ENCODE assay signal across 27 cellular contexts in the genomic region with DNA sequence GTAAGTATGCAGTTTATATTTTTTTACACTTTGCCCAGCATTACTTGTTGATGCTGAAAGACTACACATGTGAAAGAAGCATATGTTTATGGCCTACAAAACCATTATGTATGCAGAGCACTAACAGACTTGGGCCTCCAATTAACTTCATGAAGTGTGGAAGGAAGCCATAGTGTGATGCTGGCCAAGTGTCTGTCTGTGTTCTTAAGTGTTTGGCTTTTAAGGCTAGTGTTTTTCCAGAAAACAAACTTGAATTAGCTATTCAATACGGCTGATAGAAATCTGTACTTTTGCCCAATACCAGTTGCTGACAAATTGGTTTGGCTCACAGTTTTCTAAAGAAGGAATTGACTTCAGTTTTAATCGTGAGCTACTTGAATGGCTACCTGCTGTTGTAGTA.
"Had no signal": no experiment of that assay in that cellular context is flagged by ENCODE, and none has a peak within 500 bp of the region (broad histone marks: within the 10 kb centered on the region; RNA-seq: fewer than 3 reads in every experiment).

No MANE protein-coding gene starts in this region.

- H3K4me3 Mint-ChIP-seq: activated CD4-positive, alpha-beta T cell treated with anti-CD3 and anti-CD28 coated beads, Interleukin-2, amount 10 ng/mL, durations not matched to agents 7 days and 5 days; activated CD8-positive, alpha-beta memory T cell treated with anti-CD3 and anti-CD28 coated beads, Interleukin-2, amount 10 ng/mL, durations not matched to agents 7 days and 5 days; activated CD8-positive, alpha-beta T cell treated with anti-CD3 and anti-CD28 coated beads for 36 hours; activated naive CD8-positive, alpha-beta T cell treated with anti-CD3 and anti-CD28 coated beads, Interleukin-2, amount 50 U/mL, for 24 hours; naive thymus-derived CD4-positive, alpha-beta T cell; neural crest cell; stimulated activated memory B cell treated with anti-CD40 and anti-IgM and Interleukin-4, amounts not matched to agents 10 μg/mL and 1 μg/mL and 100 μg/mL, for 72 hours; type B pancreatic cell had no signal

- H3K9me3 ChIP-seq: gastrocnemius medialis, heart left ventricle, lower lobe of right lung, sigmoid colon, stomach, suprapubic skin, vagina had no signal

- H3K4me1 ChIP-seq: gastrocnemius medialis, vagina had no signal

- DNase-seq: activated CD4-positive, alpha-beta T cell treated with anti-CD3 and anti-CD28 coated beads, Interleukin-2, amount 10 ng/mL, durations not matched to agents 7 days and 5 days; activated CD4-positive, CD25-positive, alpha-beta regulatory T cell treated with anti-CD3 and anti-CD28 coated beads, Interleukin-2, amount 50 U/mL, for 72 hours; activated CD8-positive, alpha-beta memory T cell treated with anti-CD3 and anti-CD28 coated beads, Interleukin-2, amount 10 ng/mL, durations not matched to agents 7 days and 5 days; activated CD8-positive, alpha-beta T cell treated with anti-CD3 and anti-CD28 coated beads for 36 hours; activated gamma-delta T cell; activated naive CD4-positive, alpha-beta T cell treated with anti-CD3 and anti-CD28 coated beads, Interleukin-2, amount 50 U/mL, for 16 hours; activated naive CD8-positive, alpha-beta T cell treated with anti-CD3 and anti-CD28 coated beads, Interleukin-2, amount 50 U/mL, for 24 hours; activated T-cell treated with anti-CD3 and anti-CD28 coated beads for 4 hours; brain microvascular endothelial cell; dermis blood vessel endothelial cell; effector memory CD4-positive, alpha-beta T cell; gastrocnemius medialis; heart left ventricle; lower lobe of right lung; naive thymus-derived CD4-positive, alpha-beta T cell; sigmoid colon; stimulated activated CD4-positive, alpha-beta T cell treated with anti-CD3 and anti-CD28 coated beads, Interleukin-15, amount 100 ng/mL, for 24 hours; stomach; WERI-Rb-1 had no signal

- FAIRE-seq: TTC549 had no signal

- H3K36me3 Mint-ChIP-seq: activated CD8-positive, alpha-beta memory T cell treated with anti-CD3 and anti-CD28 coated beads, Interleukin-2, amount 10 ng/mL, durations not matched to agents 7 days and 5 days; naive thymus-derived CD4-positive, alpha-beta T cell; stimulated activated memory B cell treated with anti-CD40 and anti-IgM and Interleukin-4, amounts not matched to agents 10 μg/mL and 1 μg/mL and 100 μg/mL, for 72 hours had no signal

- H3K4me1 Mint-ChIP-seq: activated CD4-positive, alpha-beta T cell treated with anti-CD3 and anti-CD28 coated beads, Interleukin-2, amount 10 ng/mL, durations not matched to agents 7 days and 5 days; activated CD8-positive, alpha-beta memory T cell treated with anti-CD3 and anti-CD28 coated beads, Interleukin-2, amount 10 ng/mL, durations not matched to agents 7 days and 5 days; activated naive CD8-positive, alpha-beta T cell treated with anti-CD3 and anti-CD28 coated beads, Interleukin-2, amount 50 U/mL, for 24 hours; naive thymus-derived CD4-positive, alpha-beta T cell; stimulated activated memory B cell treated with anti-CD40 and anti-IgM and Interleukin-4, amounts not matched to agents 10 μg/mL and 1 μg/mL and 100 μg/mL, for 72 hours had no signal

- H3K36me3 ChIP-seq: brain microvascular endothelial cell, gastrocnemius medialis, heart left ventricle, lower lobe of right lung, sigmoid colon, stomach, suprapubic skin, vagina had no signal

- H3K27ac Mint-ChIP-seq: activated CD4-positive, alpha-beta T cell treated with anti-CD3 and anti-CD28 coated beads, Interleukin-2, amount 10 ng/mL, durations not matched to agents 7 days and 5 days; activated CD8-positive, alpha-beta memory T cell treated with anti-CD3 and anti-CD28 coated beads, Interleukin-2, amount 10 ng/mL, durations not matched to agents 7 days and 5 days; activated CD8-positive, alpha-beta T cell treated with anti-CD3 and anti-CD28 coated beads for 36 hours; activated naive CD8-positive, alpha-beta T cell treated with anti-CD3 and anti-CD28 coated beads, Interleukin-2, amount 50 U/mL, for 24 hours; naive thymus-derived CD4-positive, alpha-beta T cell; stimulated activated memory B cell treated with anti-CD40 and anti-IgM and Interleukin-4, amounts not matched to agents 10 μg/mL and 1 μg/mL and 100 μg/mL, for 72 hours; type B pancreatic cell had no signal

- H3K27me3 Mint-ChIP-seq: activated CD4-positive, alpha-beta T cell treated with anti-CD3 and anti-CD28 coated beads, Interleukin-2, amount 10 ng/mL, durations not matched to agents 7 days and 5 days; activated CD8-positive, alpha-beta memory T cell treated with anti-CD3 and anti-CD28 coated beads, Interleukin-2, amount 10 ng/mL, durations not matched to agents 7 days and 5 days; activated CD8-positive, alpha-beta T cell treated with anti-CD3 and anti-CD28 coated beads for 36 hours; activated naive CD8-positive, alpha-beta T cell treated with anti-CD3 and anti-CD28 coated beads, Interleukin-2, amount 50 U/mL, for 24 hours; naive thymus-derived CD4-positive, alpha-beta T cell; stimulated activated memory B cell treated with anti-CD40 and anti-IgM and Interleukin-4, amounts not matched to agents 10 μg/mL and 1 μg/mL and 100 μg/mL, for 72 hours; type B pancreatic cell had no signal

- H3K4me3 ChIP-seq: gastrocnemius medialis, heart left ventricle, lower lobe of right lung, sigmoid colon, smooth muscle cell, stomach, suprapubic skin, vagina had no signal

- ATAC-seq: activated CD8-positive, alpha-beta memory T cell treated with anti-CD3 and anti-CD28 coated beads, Interleukin-2, amount 10 ng/mL, durations not matched to agents 7 days and 5 days; activated CD8-positive, alpha-beta T cell treated with anti-CD3 and anti-CD28 coated beads for 36 hours; activated naive CD8-positive, alpha-beta T cell treated with anti-CD3 and anti-CD28 coated beads, Interleukin-2, amount 50 U/mL, for 24 hours; esophagus mucosa; gastrocnemius medialis; heart left ventricle; lower lobe of right lung; naive thymus-derived CD4-positive, alpha-beta T cell; stimulated activated memory B cell treated with anti-CD40 and anti-IgM and Interleukin-4, amounts not matched to agents 10 μg/mL and 1 μg/mL and 100 μg/mL, for 72 hours had no signal

- H3K27ac ChIP-seq: brain microvascular endothelial cell, gastrocnemius medialis, heart left ventricle, lower lobe of right lung, stomach, suprapubic skin, vagina, WERI-Rb-1 had no signal

- H3K27me3 ChIP-seq: brain microvascular endothelial cell, gastrocnemius medialis, heart left ventricle, sigmoid colon, stomach, suprapubic skin, vagina had no signal

- H3K9me3 Mint-ChIP-seq: activated CD4-positive, alpha-beta T cell treated with anti-CD3 and anti-CD28 coated beads, Interleukin-2, amount 10 ng/mL, durations not matched to agents 7 days and 5 days; activated CD8-positive, alpha-beta T cell treated with anti-CD3 and anti-CD28 coated beads for 36 hours; activated naive CD8-positive, alpha-beta T cell treated with anti-CD3 and anti-CD28 coated beads, Interleukin-2, amount 50 U/mL, for 24 hours; neural crest cell; stimulated activated memory B cell treated with anti-CD40 and anti-IgM and Interleukin-4, amounts not matched to agents 10 μg/mL and 1 μg/mL and 100 μg/mL, for 72 hours; type B pancreatic cell had no signal

- H3K4me2 ChIP-seq: smooth muscle cell had no signal
